8 cellular contexts compared by ENCODE assay signal in the genomic region with DNA sequence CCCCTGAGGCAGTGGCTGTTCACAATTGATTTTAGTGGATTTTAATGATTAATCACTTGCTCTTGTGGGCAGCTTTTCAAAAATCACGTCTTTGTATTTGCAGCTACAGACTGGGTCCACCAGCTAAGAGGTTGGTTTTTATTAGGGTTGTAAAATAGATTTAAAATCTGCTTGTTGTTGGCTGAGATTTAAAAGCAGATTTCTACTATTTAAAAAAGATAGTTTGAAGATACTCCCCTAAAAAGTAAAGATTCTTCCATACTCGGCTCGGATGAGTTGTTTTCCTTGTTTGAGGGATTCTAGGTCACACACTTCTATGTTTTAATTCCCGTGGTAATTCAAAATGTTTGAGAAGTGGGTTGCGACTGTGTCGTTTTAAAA. TPM values are rescaled to one million over a fixed set of nuclear protein-coding genes. Genes with fewer than 3 reads are reported as not detected.
DNase-seq lines count a peak whose midpoint lies in the region; ATAC-seq, FAIRE-seq and TF ChIP-seq lines count a peak whose summit lies in the region.

No MANE protein-coding gene starts in this region.

- peak overlapping the region; percentile 91 for H3K27ac Mint-ChIP-seq in activated CD4-positive, alpha-beta T cell treated with anti-CD3 and anti-CD28 coated beads, Interleukin-2, amount 10 ng/mL, durations not matched to agents 24 days and 14 days

- CTCF ChIA-PET in HepG2 (lab: Yijun Ruan, JAX; ENCODE audit: low intra/inter-chr PET ratio, low total read pairs), result no interaction called here

- H3K9me3 Mint-ChIP-seq in activated CD4-positive, alpha-beta T cell treated with anti-CD3 and anti-CD28 coated beads, Interleukin-2, amount 10 ng/mL, durations not matched to agents 24 days and 14 days, result peaks cover 3% of the 10 kb centered on the region

- H3K27ac ChIP-seq in ascending aorta, result peak overlapping the region; percentile 67 to 100
- H3K27ac ChIP-seq in HepG2 (ENCODE audit: extremely low read length, insufficient read depth, low read length), result peak overlapping the region; percentile 94
- peak overlapping the region; percentile 61 to 99 for H3K27ac ChIP-seq in thoracic aorta

- no peak for DNase-seq in activated CD4-positive, alpha-beta T cell treated with anti-CD3 and anti-CD28 coated beads, Interleukin-2, amount 10 ng/mL, durations not matched to agents 24 days and 14 days
- no peak for DNase-seq in activated CD4-positive, alpha-beta T cell treated with anti-CD3 and anti-CD28 coated beads, Interleukin-2, amount 50 U/mL, for 1 hour
- DNase-seq in ascending aorta (ENCODE audit: low spot score in 2 of 2) (no peak), HepG2 (ENCODE audit: low spot score) (no peak), thoracic aorta (ENCODE audit: low spot score) (no peak), SKM-1 treated with dmso at 0.1 percent for 144 hours (lab: John Stamatoyannopoulos, UW; ENCODE audit: unreplicated experiment) (no peak), SHP77 treated with DMSO at 0.1 percent for 48 hours (lab: John Stamatoyannopoulos, UW) (no peak), A172 (ENCODE audit: low spot score) (no peak)

- peak overlapping the region; percentile 91 to 95 for H3K4me3 ChIP-seq in ascending aorta
- H3K4me3 ChIP-seq in HepG2 (replicated peaks in 1 of 3; ENCODE audit: insufficient read depth in 1 of 3, low read depth in 2 of 3, low read length in 3 of 3), result peak overlapping the region; percentile 83 to 95 (median 89)
- H3K4me3 ChIP-seq in thoracic aorta, result peak overlapping the region; percentile 99

- TF ChIP-seq EP300 in HepG2 (IDR thresholded peaks at IDR 0.05; ENCODE audit: low read depth in 2 of 2, low read length in 2 of 2) (no peak), HepG2 (CRISPR knock-in tag; IDR thresholded peaks at IDR 0.05; ENCODE audit: borderline replicate concordance) (no peak)

- H3K4me1 ChIP-seq in ascending aorta (peaks cover 0 to 21% of the 10 kb centered on the region in 2 donors), HepG2 (ENCODE audit: insufficient read depth, low read length) (peaks cover 28% of the 10 kb centered on the region), thoracic aorta (ENCODE audit: control insufficient read depth in 1 of 2, low read depth in 2 of 2) (peaks cover 19 to 22% of the 10 kb centered on the region in 2 donors)

- peak overlapping the region; percentile 84 for H3K9ac ChIP-seq in HepG2 (ENCODE audit: insufficient read depth, low read depth, low read length)

- POLR2A ChIA-PET in HepG2 (lab: Yijun Ruan, JAX), result interaction anchor here (1.1 to 1.5 kb wide), 3 partner anchors 10 to 64 kb away, joined by 4 to 13 read pairs (median 5); partner anchors contain the start of gene YEATS2

- TF ChIP-seq RAD21 in HepG2 (CRISPR knock-in tag; IDR thresholded peaks at IDR 0.05), result no peak

- intact Hi-C loops in activated CD4-positive, alpha-beta T cell treated with anti-CD3 and anti-CD28 coated beads, Interleukin-2, amount 10 ng/mL, durations not matched to agents 24 days and 14 days (cut with micrococcal nuclease), result loop anchor here (2.0 to 10.0 kb wide), 5 partner anchors 120 to 726 kb away; partner anchors contain the start of gene ABCC5
- intact Hi-C loops in ascending aorta (cut with DNase I) (loop anchor here (2.0 to 10.0 kb wide), 7 partner anchors 192 to 845 kb away; partner anchors contain the start of genes ABCC5, ATP11B, FAM131A and MCCC1), HepG2 (cut with micrococcal nuclease; ENCODE audit: unreplicated experiment) (loop anchor here (5.0 kb wide), 1 partner anchor 60 kb away; the partner anchor contains the start of gene YEATS2)

- no peaks in the 10 kb centered on the region for H3K36me3 ChIP-seq in ascending aorta
- H3K36me3 ChIP-seq in HepG2 (replicated peaks in 1 of 2; ENCODE audit: control insufficient read depth in 1 of 2, insufficient read depth in 2 of 2, low read length in 2 of 2), result no peaks in the 10 kb centered on the region
- no peaks in the 10 kb centered on the region for H3K36me3 ChIP-seq in thoracic aorta

- peak overlapping the region; percentile 80 for H3K4me2 ChIP-seq in HepG2 (ENCODE audit: low read depth, low read length)

- H3K36me3 Mint-ChIP-seq in activated CD4-positive, alpha-beta T cell treated with anti-CD3 and anti-CD28 coated beads, Interleukin-2, amount 10 ng/mL, durations not matched to agents 24 days and 14 days (ENCODE audit: low read depth), result no peaks in the 10 kb centered on the region

- peaks cover 6% of the 10 kb centered on the region for H3K79me2 ChIP-seq in HepG2 (ENCODE audit: insufficient read depth, low read length)

- FAIRE-seq in HepG2 (lab: Jason Lieb, UNC), result no peak

- WGBS in HepG2 (ENCODE audit: low lambda C conversion rate), result 18% methylated on average over 6 of the region's 6 CpGs

- no peaks in the 10 kb centered on the region for H3K27me3 Mint-ChIP-seq in activated CD4-positive, alpha-beta T cell treated with anti-CD3 and anti-CD28 coated beads, Interleukin-2, amount 10 ng/mL, durations not matched to agents 24 days and 14 days

- H3K9me3 ChIP-seq in ascending aorta, result no peaks in the 10 kb centered on the region
- no peaks in the 10 kb centered on the region for H3K9me3 ChIP-seq in HepG2 (ENCODE audit: low read length)
- H3K9me3 ChIP-seq in thoracic aorta, result no peaks in the 10 kb centered on the region

- H3K27me3 ChIP-seq in ascending aorta, result no peaks in the 10 kb centered on the region
- no peaks in the 10 kb centered on the region for H3K27me3 ChIP-seq in HepG2 (ENCODE audit: control insufficient read depth in 1 of 2, insufficient read depth in 2 of 2, low read length in 2 of 2)
- no peaks in the 10 kb centered on the region for H3K27me3 ChIP-seq in thoracic aorta (replicated peaks; ENCODE audit: insufficient read depth)

- H3K4me3 Mint-ChIP-seq in activated CD4-positive, alpha-beta T cell treated with anti-CD3 and anti-CD28 coated beads, Interleukin-2, amount 10 ng/mL, durations not matched to agents 24 days and 14 days, result peak overlapping the region; percentile 94

- no peak for TF ChIP-seq POLR2A in HepG2 (IDR thresholded peaks at IDR 0.05; ENCODE audit: insufficient read depth in 1 of 2, low read depth in 2 of 2, low read length in 2 of 2)

- BruUV-seq in HepG2 (replicated peaks; lab: Mats Ljungman, UMichigan), result TSS peak; percentile 42

- ATAC-seq in HepG2 (no peak), thoracic aorta (ENCODE audit: insufficient number of reproducible peaks, low FRiP score, low read depth) (no peak)

- in situ Hi-C loops in HepG2 (cut with HindIII; ENCODE audit: extremely low pct_ligation_motif_present, low pct_unique_long_range_greater_than_20kb), result no loop called here

- H3K4me1 Mint-ChIP-seq in activated CD4-positive, alpha-beta T cell treated with anti-CD3 and anti-CD28 coated beads, Interleukin-2, amount 10 ng/mL, durations not matched to agents 24 days and 14 days, result peaks cover 20% of the 10 kb centered on the region

- H4K20me1 ChIP-seq in HepG2 (ENCODE audit: insufficient read depth, low read length), result peaks cover 26% of the 10 kb centered on the region; the same call in 1 of the 2 replicates

- H2AFZ ChIP-seq in HepG2 (ENCODE audit: low read length), result no peak overlapping the region

- TF ChIP-seq CTCF in ascending aorta (IDR thresholded peaks at IDR 0.05) (no peak), HepG2 (CRISPR knock-in tag; IDR thresholded peaks at IDR 0.05) (no peak), thoracic aorta (IDR thresholded peaks at IDR 0.05) (no peak)

TF ChIP-seq in HepG2, 621 proteins besides CTCF, POLR2A, EP300 and RAD21 (continues in another document):
- TF ChIP-seq ZNF780A (CRISPR knock-in tag; IDR thresholded peaks at IDR 0.05) (no peak), PATZ1 (CRISPR knock-in tag; IDR thresholded peaks at IDR 0.05) (no peak)

RNA-seq across cellular contexts. Expression of gene KLHL24, which starts 1.7 kb away (rescaled TPM):
- total RNA-seq in activated CD4-positive, alpha-beta T cell treated with anti-CD3 and anti-CD28 coated beads, Interleukin-2, amount 10 ng/mL, durations not matched to agents 24 days and 14 days, result 6.7 and 6.9 TPM in 2 replicates
- total RNA-seq in ascending aorta, result 26.6 TPM
- total RNA-seq in HepG2 (2016; rRNA removed; fragmentation: Illumina TruSeq; extraction: Trizol), result 6.9 and 9.7 TPM in 2 replicates
- total RNA-seq in HepG2 (2016; cell fraction: cytosol; rRNA removed; fragmentation: Illumina TruSeq; extraction: Trizol; ENCODE audit: low read depth), result 11.6 and 15.1 TPM in 2 replicates
- total RNA-seq in HepG2 (2016; cell fraction: insoluble cytoplasmic fraction; rRNA removed; fragmentation: Illumina TruSeq; extraction: Trizol), result 8.5 and 8.6 TPM in 2 replicates
- 9.2 and 10.3 TPM in 2 replicates for total RNA-seq in HepG2 (2016; cell fraction: membrane; rRNA removed; fragmentation: Illumina TruSeq; extraction: Trizol)
- total RNA-seq in HepG2 (2016; cell fraction: nucleus; rRNA removed; fragmentation: Illumina TruSeq; extraction: Trizol), result 5.4 and 6.2 TPM in 2 replicates
- 10.6 and 15.7 TPM in 2 replicates for polyA plus RNA-seq in HepG2 (2011; rRNA removed)
- 8.3 and 9.8 TPM in 2 replicates for polyA plus RNA-seq in HepG2 (2011; cell fraction: cytosol; rRNA removed)
- polyA plus RNA-seq in HepG2 (2011; cell fraction: nucleus; rRNA removed), result 9.9 and 12.1 TPM in 2 replicates
- 13.0 and 13.1 TPM in 2 replicates for polyA plus RNA-seq in HepG2 (2012)
- polyA plus RNA-seq in HepG2 (2016; cell fraction: cytosol; fragmentation: Illumina TruSeq; extraction: Trizol; ENCODE audit: low read depth), result 0.10 and 0.40 TPM in 2 replicates
- polyA plus RNA-seq in HepG2 (2016; cell fraction: insoluble cytoplasmic fraction; fragmentation: Illumina TruSeq; extraction: Trizol; ENCODE audit: low read depth), result 2.8 and 3.4 TPM in 2 replicates
- 0.24 and 0.30 TPM in 2 replicates for polyA plus RNA-seq in HepG2 (2016; cell fraction: membrane; fragmentation: Illumina TruSeq; extraction: Trizol; ENCODE audit: low read depth)
- polyA plus RNA-seq in HepG2 (2016; cell fraction: nucleus; fragmentation: Illumina TruSeq; extraction: Trizol; ENCODE audit: insufficient read depth, low read depth), result 3.4 and 3.9 TPM in 2 replicates
- 23.4 and 23.9 TPM in 2 replicates for polyA minus RNA-seq in HepG2 (2011; rRNA and poly(A)+ RNA removed; ENCODE audit: low replicate concordance)
- polyA minus RNA-seq in HepG2 (2011; cell fraction: cytosol; rRNA and poly(A)+ RNA removed), result 43.8 and 44.7 TPM in 2 replicates
- polyA minus RNA-seq in HepG2 (2011; cell fraction: nucleus; rRNA and poly(A)+ RNA removed), result 41.3 and 48.2 TPM in 2 replicates
- 10 to 100 TPM; 42.6 to 91.7 TPM for total RNA-seq in thoracic aorta
- total RNA-seq in A172 (2014; rRNA removed; shearing (Covaris generic)), result 41.2 and 41.3 TPM in 2 replicates
